10 cellular contexts compared by ENCODE assay signal in the genomic region with DNA sequence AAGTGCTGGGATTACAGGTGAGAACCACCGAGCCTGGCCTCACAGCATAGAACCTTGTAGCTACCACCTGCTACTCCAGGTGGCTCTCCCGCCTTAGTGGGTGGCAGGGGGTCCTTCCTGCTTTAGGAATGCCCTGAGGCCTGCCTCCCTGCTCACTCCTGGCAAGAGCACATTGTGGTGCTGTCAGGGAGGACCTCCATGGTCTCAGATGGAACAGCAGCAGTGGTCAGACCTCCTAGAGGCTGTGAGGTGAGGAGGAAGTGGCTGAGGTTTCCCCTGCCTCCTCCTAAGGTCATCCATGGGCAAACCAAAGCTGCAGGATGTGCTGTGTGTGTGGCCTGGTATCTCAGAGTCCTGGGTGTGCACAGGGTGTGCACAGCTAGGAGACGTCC. TPM values are rescaled to one million over a fixed set of nuclear protein-coding genes. Genes with fewer than 3 reads are reported as not detected.
A peak's percentile ranks its signal among the peaks of the same experiment; 100 is the strongest.
DNase-seq lines count a peak whose midpoint lies in the region; ATAC-seq, FAIRE-seq and TF ChIP-seq lines count a peak whose summit lies in the region.
"Had no signal": no experiment of that assay in that cellular context is flagged by ENCODE, and none has a peak within 500 bp of the region (broad histone marks: within the 10 kb centered on the region; RNA-seq: fewer than 3 reads in every experiment).

No MANE protein-coding gene starts in this region.

- H3K9me3 Mint-ChIP-seq in activated CD8-positive, alpha-beta T cell treated with anti-CD3 and anti-CD28 coated beads, Interleukin-2, amount 10 ng/mL, durations not matched to agents 7 days and 5 days (ENCODE audit: insufficient read depth) = no peaks in the 10 kb centered on the region

- 28% methylated on average over 3 of the region's 3 CpGs for WGBS in HUES64
- 56% methylated on average over 2 of the region's 3 CpGs for WGBS in suprapubic skin

- CTCF ChIA-PET in activated CD8-positive, alpha-beta T cell treated with anti-CD3 and anti-CD28 coated beads, Interleukin-2, amount 10 ng/mL, durations not matched to agents 7 days and 5 days (lab: Charles Lee) = interaction anchor here (1.3 kb wide), 1 partner anchor 49 kb away, joined by 3 read pairs; no protein-coding TSS in a partner anchor

- no peak for TF ChIP-seq POLR2A in suprapubic skin (IDR thresholded peaks at IDR 0.05)

- peaks cover 34% of the 10 kb centered on the region for H3K27me3 Mint-ChIP-seq in activated CD8-positive, alpha-beta T cell treated with anti-CD3 and anti-CD28 coated beads, Interleukin-2, amount 10 ng/mL, durations not matched to agents 7 days and 5 days (ENCODE audit: low read depth)

- H3K4me3 ChIP-seq in HUES64 (ENCODE audit: low read length) = peak overlapping the region; percentile 42
- H3K4me3 ChIP-seq in ascending aorta = peak overlapping the region; percentile 7 to 24
- peak overlapping the region in 1 of 2 donors; percentile 43 for H3K4me3 ChIP-seq in kidney (ENCODE audit: low read length in 2 of 2)
- H3K4me3 ChIP-seq in suprapubic skin = peak overlapping the region; percentile 17

- H3K9ac ChIP-seq in HUES64 (ENCODE audit: low read depth, low read length) = peak overlapping the region; percentile 67
- peak overlapping the region in 1 of 2 donors; percentile 42 for H3K9ac ChIP-seq in kidney (ENCODE audit: low read length in 2 of 2)

- H3K27me3 ChIP-seq in HUES64 (ENCODE audit: insufficient read depth, low read length) (peaks cover 9% of the 10 kb centered on the region; the same call in 1 of the 2 replicates), ascending aorta (no peaks in the 10 kb centered on the region), suprapubic skin (peaks cover 6% of the 10 kb centered on the region)

- H3K36me3 Mint-ChIP-seq in activated CD8-positive, alpha-beta T cell treated with anti-CD3 and anti-CD28 coated beads, Interleukin-2, amount 10 ng/mL, durations not matched to agents 7 days and 5 days (ENCODE audit: low read depth) = no peaks in the 10 kb centered on the region

- H3K36me3 ChIP-seq in HUES64 (ENCODE audit: insufficient read depth, low read length) (0 out of 2 replicates have a peak, but pooled peaks cover 2% of the 10 kb centered on the region), ascending aorta (no peaks in the 10 kb centered on the region), kidney (ENCODE audit: control insufficient read depth in 1 of 2, insufficient read depth in 2 of 2, low read length in 2 of 2) (no peaks in the 10 kb centered on the region), suprapubic skin (no peaks in the 10 kb centered on the region)

- POLR2A ChIA-PET in activated CD8-positive, alpha-beta T cell treated with anti-CD3 and anti-CD28 coated beads, Interleukin-2, amount 10 ng/mL, durations not matched to agents 7 days and 5 days (lab: Charles Lee) = interaction anchor here (0.6 kb wide), 1 partner anchor 427 kb away, joined by 3 read pairs; no protein-coding TSS in a partner anchor

- intact Hi-C loops in ascending aorta (cut with DNase I) (no loop called here), kidney (cut with DNase I) (no loop called here)

- H3K4me1 ChIP-seq in HUES64 (ENCODE audit: insufficient read depth, low read length) (peaks cover 78% of the 10 kb centered on the region), ascending aorta (peaks cover 17 to 60% of the 10 kb centered on the region in 2 donors), kidney (ENCODE audit: control insufficient read depth in 1 of 2, insufficient read depth in 1 of 2, low read depth in 1 of 2, low read length in 2 of 2) (peaks cover 59 to 65% of the 10 kb centered on the region in 2 donors), suprapubic skin (peaks cover 91% of the 10 kb centered on the region)

- FAIRE-seq in kidney (lab: Jason Lieb, UNC) = no peak

- DNase-seq in ascending aorta (ENCODE audit: low spot score in 2 of 2) (no peak), kidney (no peak), suprapubic skin (ENCODE audit: low spot score in 2 of 2) (no peak), C1 segment of cervical spinal cord (lab: John Stamatoyannopoulos, UW) (no peak)
- no peak for DNase-seq in activated CD8-positive, alpha-beta T cell treated with anti-CD3 and anti-CD28 coated beads, Interleukin-2, amount 10 ng/mL, durations not matched to agents 7 days and 5 days
- DNase-seq: activated naive CD4-positive, alpha-beta T cell; GF-D8; T-helper 17 cell had no signal

- no peak for TF ChIP-seq EP300 in suprapubic skin (IDR thresholded peaks at IDR 0.05)

- ATAC-seq in activated CD8-positive, alpha-beta T cell treated with anti-CD3 and anti-CD28 coated beads, Interleukin-2, amount 10 ng/mL, durations not matched to agents 7 days and 5 days = no peak
- ATAC-seq in GM19328 (IDR thresholded peaks at IDR 0.05; ENCODE audit: unreplicated experiment) = no peak
- ATAC-seq: T-helper 17 cell had no signal

- H3K4me1 Mint-ChIP-seq in activated CD8-positive, alpha-beta T cell treated with anti-CD3 and anti-CD28 coated beads, Interleukin-2, amount 10 ng/mL, durations not matched to agents 7 days and 5 days (ENCODE audit: low read depth) = peaks cover 11% of the 10 kb centered on the region

- no peak overlapping the region for H3K27ac Mint-ChIP-seq in activated CD8-positive, alpha-beta T cell treated with anti-CD3 and anti-CD28 coated beads, Interleukin-2, amount 10 ng/mL, durations not matched to agents 7 days and 5 days
- H3K27ac Mint-ChIP-seq: T-helper 17 cell had no signal

- H3K27ac ChIP-seq in HUES64 (ENCODE audit: low read depth, low read length) = peak overlapping the region; percentile 94
- peak overlapping the region; percentile 69 to 86 for H3K27ac ChIP-seq in ascending aorta
- peak overlapping the region; percentile 83 to 87 for H3K27ac ChIP-seq in kidney (ENCODE audit: low read depth in 2 of 2, low read length in 2 of 2)
- peak overlapping the region; percentile 76 for H3K27ac ChIP-seq in suprapubic skin

- no peaks in the 10 kb centered on the region for H3K9me3 ChIP-seq in HUES64 (ENCODE audit: insufficient read depth, low read depth, low read length)
- H3K9me3 ChIP-seq in ascending aorta = no peaks in the 10 kb centered on the region
- no peaks in the 10 kb centered on the region for H3K9me3 ChIP-seq in kidney (ENCODE audit: control insufficient read depth in 1 of 2, low read length in 2 of 2)
- no peaks in the 10 kb centered on the region for H3K9me3 ChIP-seq in suprapubic skin

- TF ChIP-seq CTCF in ascending aorta (IDR thresholded peaks at IDR 0.05) = no peak
- no peak for TF ChIP-seq CTCF in kidney (IDR thresholded peaks at IDR 0.05; ENCODE audit: borderline replicate concordance, extremely low read depth, insufficient read depth)
- TF ChIP-seq CTCF in suprapubic skin (IDR thresholded peaks at IDR 0.05) = no peak

- H3K4me3 Mint-ChIP-seq in activated CD8-positive, alpha-beta T cell treated with anti-CD3 and anti-CD28 coated beads, Interleukin-2, amount 10 ng/mL, durations not matched to agents 7 days and 5 days = no peak overlapping the region
- H3K4me3 Mint-ChIP-seq: T-helper 17 cell had no signal

RNA-seq across cellular contexts. Expression of gene SOX13, which starts 6.7 kb away (rescaled TPM):
- 65.5 TPM for polyA plus RNA-seq in HUES64 (2013, experiment 1 of 2)
- polyA plus RNA-seq in HUES64 (2013, experiment 2 of 2) = 75.1 TPM
- total RNA-seq in ascending aorta = 70.1 TPM
- 55.2 TPM for total RNA-seq in kidney
- 23.9 TPM for polyA plus RNA-seq in kidney (ENCODE audit: insufficient read depth, low read depth, low replicate concordance)
- total RNA-seq in suprapubic skin = 10 to 100 TPM; 10.1 to 20.6 (median 15.6) TPM
- 1 to 10 TPM in 1 of 2 experiments, under 1 TPM in 1; 0.37 to 1.2 TPM for total RNA-seq in activated CD8-positive, alpha-beta T cell treated with anti-CD3 and anti-CD28 coated beads, Interleukin-2, amount 10 ng/mL, durations not matched to agents 7 days and 5 days

Comparison
In these comparisons a context has a peak if more than half of its experiments do, and no peak if none do; other contexts are left out.
1. RNA of gene SOX13, which starts 6.7 kb away (total RNA-seq): 70.1 TPM in ascending aorta (single experiment), 55.2 TPM in kidney (single experiment) and 10.1 to 20.6 TPM in suprapubic skin; 0.37 to 1.2 TPM in activated CD8-positive, alpha-beta T cell treated with anti-CD3 and anti-CD28 coated beads, Interleukin-2, amount 10 ng/mL, durations not matched to agents 7 days and 5 days; every median in the first group is over 4 times any median in the second.
2. Peak in every context shown above with its lines, with median percentiles within 50 percentile points of each other: H3K27ac ChIP-seq.